Comparison of ENCODE assay signal across 8 cellular contexts in genomic region chr3:128879125-128879969, GRCh38. TPM values are rescaled to one million over a fixed set of nuclear protein-coding genes. Genes with fewer than 3 reads are reported as not detected.
DNase-seq lines count a peak whose midpoint lies in the region; ATAC-seq and TF ChIP-seq lines count a peak whose summit lies in the region.

Gene ACAD9, plus strand, starts transcription at chr3:128879620. Its CDS starts 72 bp downstream, at chr3:128879692.

- peak within 1 kb of the TSS; percentile 94 to 95 (median 94) for H3K4me3 Mint-ChIP-seq in IgD-negative memory B cell

- ATAC-seq in GM21529 (IDR thresholded peaks at IDR 0.05; ENCODE audit: unreplicated experiment): peak; percentile 84

- H3K9me3 Mint-ChIP-seq in IgD-negative memory B cell: no peaks in the 10 kb centered on the region

- H3K9me3 ChIP-seq in mononuclear cell (ENCODE audit: low read depth, low read length): no peaks in the 10 kb centered on the region

- peaks cover 17 to 41% (median 28%) of the 10 kb centered on the region in 3 donors for H3K4me1 Mint-ChIP-seq in IgD-negative memory B cell

- H3K27me3 ChIP-seq in mononuclear cell (ENCODE audit: insufficient read depth, low read length): no peaks in the 10 kb centered on the region

- H3K27ac Mint-ChIP-seq in IgD-negative memory B cell: peak within 1 kb of the TSS; percentile 93 to 99 (median 95)

- peaks cover 46% of the 10 kb centered on the region for H3K4me1 ChIP-seq in mononuclear cell (ENCODE audit: insufficient read depth, low read length)

- peak within 1 kb of the TSS; percentile 98 for H3K4me3 ChIP-seq in epithelial cell of esophagus (ENCODE audit: low read length)
- peak within 1 kb of the TSS; percentile 79 for H3K4me3 ChIP-seq in mononuclear cell (ENCODE audit: low read length)

- peak; percentile 92 for DNase-seq in DMS 273 treated with DMSO at 0.1 percent for 48 hours (lab: John Stamatoyannopoulos, UW)
- DNase-seq in OCI-M2 (lab: John Stamatoyannopoulos, UW; ENCODE audit: unreplicated experiment): peak; percentile 56
- peak; percentile 96 for DNase-seq in activated T-cell treated with anti-CD3 and anti-CD28 coated beads for 4 hours
- DNase-seq in epithelial cell of esophagus (ENCODE audit: low read depth): peak; percentile 98
- peak; percentile 95 for DNase-seq in stimulated activated CD8-positive, alpha-beta memory T cell treated with anti-CD3 and anti-CD28 coated beads, Interleukin-4, amount 100 ng/mL, for 1 hour (ENCODE audit: low read depth in 2 of 2, low spot score in 1 of 2)

- H3K36me3 Mint-ChIP-seq in IgD-negative memory B cell: peaks cover 3% of the 10 kb centered on the region

- H3K27me3 Mint-ChIP-seq in IgD-negative memory B cell: peaks cover 1% of the 10 kb centered on the region

- no peak for TF ChIP-seq CTCF in epithelial cell of esophagus (IDR thresholded peaks at IDR 0.05; ENCODE audit: insufficient read depth, low read depth, low read length, missing control alignments)

RNA-seq across cellular contexts. Expression of gene ACAD9, which starts in this region (rescaled TPM):
- polyA plus RNA-seq in IgD-negative memory B cell: 14.2 TPM
- total RNA-seq in mononuclear cell: 23.0 TPM

Comparison
In these comparisons a context has a peak if more than half of its experiments do, and no peak if none do; other contexts are left out.
1. Peak in every context shown above with its lines: DNase-seq, ATAC-seq and H3K4me3 ChIP-seq.